ENCODE assay signal across 21 cellular contexts in the genomic region with DNA sequence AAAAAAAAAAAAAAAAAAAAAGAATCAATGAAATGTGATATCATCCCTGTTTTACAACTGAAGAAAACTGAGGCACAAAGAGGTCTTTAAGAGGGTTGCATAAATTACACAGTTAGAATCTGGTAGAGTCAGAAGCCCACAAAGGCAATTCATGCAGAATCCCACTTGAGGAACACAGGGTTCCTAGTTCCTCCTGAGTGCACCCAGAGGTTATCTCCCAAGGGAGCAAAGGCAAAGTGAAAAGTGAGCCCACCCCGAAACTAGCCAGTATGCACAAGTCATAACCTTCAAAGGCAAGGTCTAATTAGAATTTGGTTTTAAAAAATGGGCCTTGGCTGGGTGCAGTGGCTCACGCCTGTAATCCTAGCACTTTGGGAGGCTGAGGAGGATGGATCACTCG. TPM values are rescaled to one million over a fixed set of nuclear protein-coding genes. Genes with fewer than 3 reads are reported as not detected.
A peak's percentile ranks its signal among the peaks of the same experiment; 100 is the strongest.
DNase-seq lines count a peak whose midpoint lies in the region; ATAC-seq and TF ChIP-seq lines count a peak whose summit lies in the region.
"Had no signal": no experiment of that assay in that cellular context is flagged by ENCODE, and none has a peak within 500 bp of the region (broad histone marks: within the 10 kb centered on the region; RNA-seq: fewer than 3 reads in every experiment).

No MANE protein-coding gene starts in this region.

- H3K79me2 ChIP-seq in Karpas-422 (ENCODE audit: low read length) = 0 out of 2 replicates have a peak, but pooled peaks cover 3% of the 10 kb centered on the region

- H3K27ac Mint-ChIP-seq in progenitor cell of endocrine pancreas = peak overlapping the region; percentile 69
- H3K27ac Mint-ChIP-seq: CD4-positive, alpha-beta T cell had no signal

- no peak overlapping the region for H3K4me3 Mint-ChIP-seq in progenitor cell of endocrine pancreas (ENCODE audit: low read depth)
- H3K4me3 Mint-ChIP-seq: CD4-positive, alpha-beta T cell; IgD-negative memory B cell had no signal

- WGBS in aorta, 2 donors = 98% methylated on average over 3 of the region's 3 CpGs

- H3K36me3 Mint-ChIP-seq in progenitor cell of endocrine pancreas (ENCODE audit: insufficient read depth) = peaks cover 33% of the 10 kb centered on the region

- H3K4me2 ChIP-seq in Karpas-422 (ENCODE audit: low read depth, low read length, poor library complexity, severe bottlenecking) = no peak overlapping the region

- ATAC-seq in aorta (ENCODE audit: low FRiP score) = no peak
- ATAC-seq: GM12878 had no signal

- no peaks in the 10 kb centered on the region for H3K27me3 Mint-ChIP-seq in progenitor cell of endocrine pancreas
- H3K27me3 Mint-ChIP-seq: CD4-positive, alpha-beta T cell; IgD-negative memory B cell had no signal

- no peaks in the 10 kb centered on the region for H4K20me1 ChIP-seq in Karpas-422 (ENCODE audit: insufficient read depth, low read depth, low read length)

- H3K36me3 ChIP-seq in Karpas-422 (ENCODE audit: insufficient read depth, low read length) (peaks cover 11% of the 10 kb centered on the region; the same call in 1 of the 2 replicates), colonic mucosa (no peaks in the 10 kb centered on the region), aorta (ENCODE audit: control insufficient read depth in 1 of 2, insufficient read depth in 2 of 2, low read length in 1 of 2) (peaks cover 5 to 7% of the 10 kb centered on the region in 2 donors)

- H3K4me3 ChIP-seq in Karpas-422 (ENCODE audit: low read length) (no peak overlapping the region), colonic mucosa (no peak overlapping the region), aorta (ENCODE audit: low read length in 2 of 2) (no peak overlapping the region)
- H3K4me3 ChIP-seq: GM12878, GM23248, HAP-1 had no signal

- intact Hi-C loops in colonic mucosa (cut with DNase I) (no loop called here), aorta (cut with DNase I) (no loop called here)

- H3K9me2 ChIP-seq in Karpas-422 (replicated peaks; ENCODE audit: insufficient read depth, low read length) = no peaks in the 10 kb centered on the region

- H3K27ac ChIP-seq in Karpas-422 (ENCODE audit: low read length) (no peak overlapping the region), colonic mucosa (peak overlapping the region; percentile 87), aorta (ENCODE audit: low read depth in 1 of 2, low read length in 2 of 2) (no peak overlapping the region)
- H3K27ac ChIP-seq: GM23248, HL-60 had no signal

- DNase-seq in COLO829 (ENCODE audit: low spot score) (peak; percentile 86), Karpas-422 (peak; percentile 57), colonic mucosa (no peak), progenitor cell of endocrine pancreas (ENCODE audit: low spot score, unreplicated experiment) (no peak), cerebellar cortex (ENCODE audit: low spot score) (no peak), DMS53 treated with DMSO at 0.1 percent for 48 hours (lab: John Stamatoyannopoulos, UW; ENCODE audit: unreplicated experiment) (no peak), aorta (no peak)
- DNase-seq: ACHN; BE2C; C1 segment of cervical spinal cord; Calu3; CD4-positive, alpha-beta T cell; DND-41; EL; GM23248; KBM-7 had no signal

- no peaks in the 10 kb centered on the region for H3K9me3 ChIP-seq in Karpas-422 (ENCODE audit: low read length)
- no peaks in the 10 kb centered on the region for H3K9me3 ChIP-seq in colonic mucosa
- H3K9me3 ChIP-seq in aorta (ENCODE audit: control insufficient read depth, low read length) = no peaks in the 10 kb centered on the region
- H3K9me3 ChIP-seq: BE2C, HAP-1 had no signal

- no peaks in the 10 kb centered on the region for H3K27me3 ChIP-seq in Karpas-422 (ENCODE audit: low read length)
- H3K27me3 ChIP-seq in colonic mucosa = no peaks in the 10 kb centered on the region
- H3K27me3 ChIP-seq in aorta (ENCODE audit: control insufficient read depth in 1 of 2, insufficient read depth in 2 of 2, low read length in 1 of 2) = no peaks in the 10 kb centered on the region
- H3K27me3 ChIP-seq: BE2C had no signal

- H2AFZ ChIP-seq in Karpas-422 (ENCODE audit: low read length) = no peak overlapping the region
- H2AFZ ChIP-seq: GM23248 had no signal

- no peaks in the 10 kb centered on the region for H3K9me3 Mint-ChIP-seq in progenitor cell of endocrine pancreas (ENCODE audit: low read depth)
- H3K9me3 Mint-ChIP-seq: CD4-positive, alpha-beta T cell; IgD-negative memory B cell had no signal

- peaks cover 29% of the 10 kb centered on the region for H3K4me1 ChIP-seq in Karpas-422 (ENCODE audit: low read length)
- H3K4me1 ChIP-seq in colonic mucosa = no peaks in the 10 kb centered on the region
- no peaks in the 10 kb centered on the region for H3K4me1 ChIP-seq in aorta (ENCODE audit: control insufficient read depth in 1 of 2, insufficient read depth in 2 of 2, low read length in 2 of 2)
- H3K4me1 ChIP-seq: BE2C had no signal

- H3K9ac ChIP-seq in Karpas-422 (ENCODE audit: low read length) (no peak overlapping the region), colonic mucosa (ENCODE audit: low read depth in 2 of 2, low read length in 2 of 2) (no peak overlapping the region)
- H3K9ac ChIP-seq: GM23248 had no signal

- TF ChIP-seq CTCF in colonic mucosa (IDR thresholded peaks at IDR 0.05) (no peak), progenitor cell of endocrine pancreas (IDR thresholded peaks at IDR 0.05; ENCODE audit: unreplicated experiment) (no peak)

- H3K4me1 Mint-ChIP-seq in progenitor cell of endocrine pancreas (ENCODE audit: low read depth) = peaks cover 17% of the 10 kb centered on the region

RNA-seq across cellular contexts. Expression of gene AP3S2, which starts 37.8 kb away (rescaled TPM):
- 29.3 and 40.7 TPM in 2 replicates for total RNA-seq in Karpas-422 (2014; rRNA removed; shearing (Covaris generic); ENCODE audit: low replicate concordance)
- total RNA-seq in colonic mucosa (10 to 100 TPM; 44.5 to 48.6 TPM), progenitor cell of endocrine pancreas (29.2 and 30.9 TPM in 2 replicates), aorta (10 to 100 TPM; 24.5 to 33.2 TPM)
- polyA plus RNA-seq in aorta = 10 to 100 TPM; 16.7 to 21.1 TPM

RNA-seq across cellular contexts. Expression of gene ANPEP, which starts 41.3 kb away (rescaled TPM):
- 0.58 TPM in 1 of 2 replicates, not detected in the other for total RNA-seq in Karpas-422 (2014; rRNA removed; shearing (Covaris generic); ENCODE audit: low replicate concordance)
- 100 to 1,000 TPM; 216 to 567 TPM for total RNA-seq in colonic mucosa
- total RNA-seq in progenitor cell of endocrine pancreas = 1.7 and 1.8 TPM in 2 replicates
- total RNA-seq in aorta = 10 to 100 TPM; 21.4 to 30.7 TPM
- polyA plus RNA-seq in aorta = 100 to 1,000 TPM in 1 of 2 donors, 1 to 10 TPM in 1; 4.2 to 225 TPM
- total RNA-seq: G401 had no signal

RNA-seq across cellular contexts. Expression of gene ARPIN, which starts 56.8 kb away (rescaled TPM):
- not detected in 2 replicates for total RNA-seq in Karpas-422 (2014; rRNA removed; shearing (Covaris generic); ENCODE audit: low replicate concordance)
- 10 to 100 TPM; 31.7 to 36.7 TPM for total RNA-seq in colonic mucosa
- 19.6 and 20.4 TPM in 2 replicates for total RNA-seq in progenitor cell of endocrine pancreas
- total RNA-seq in aorta = 10 to 100 TPM; 18.4 to 35.4 TPM
- 10 to 100 TPM in 1 of 2 donors, 1 to 10 TPM in 1; 9.8 to 11.0 TPM for polyA plus RNA-seq in aorta
- total RNA-seq: CD4-positive, alpha-beta T cell; GM12878 had no signal
- polyA plus RNA-seq: IgD-negative memory B cell had no signal

Comparison
In these comparisons a context has a peak if more than half of its experiments do, and no peak if none do; other contexts are left out.
1. DNase-seq: peak in COLO829 (single experiment) and Karpas-422 (single experiment); none in colonic mucosa (single experiment), progenitor cell of endocrine pancreas (single experiment), cerebellar cortex (single experiment), DMS53 treated with DMSO at 0.1 percent for 48 hours (single experiment) and aorta (0 of 2).
2. RNA of gene ANPEP, which starts 41.3 kb away (total RNA-seq): 216 to 567 TPM in colonic mucosa; 21.4 to 30.7 TPM in aorta, 1.7 to 1.8 TPM in progenitor cell of endocrine pancreas and 0.58 TPM in Karpas-422; every median in the first group is over 4 times any median in the second.
3. RNA of gene ARPIN, which starts 56.8 kb away (total RNA-seq): 31.7 to 36.7 TPM in colonic mucosa, 18.4 to 35.4 TPM in aorta and 19.6 to 20.4 TPM in progenitor cell of endocrine pancreas; not detected in Karpas-422; every median in the first group is over 10 times any median in the second.